9 cellular contexts compared by ENCODE assay signal in the genomic region with DNA sequence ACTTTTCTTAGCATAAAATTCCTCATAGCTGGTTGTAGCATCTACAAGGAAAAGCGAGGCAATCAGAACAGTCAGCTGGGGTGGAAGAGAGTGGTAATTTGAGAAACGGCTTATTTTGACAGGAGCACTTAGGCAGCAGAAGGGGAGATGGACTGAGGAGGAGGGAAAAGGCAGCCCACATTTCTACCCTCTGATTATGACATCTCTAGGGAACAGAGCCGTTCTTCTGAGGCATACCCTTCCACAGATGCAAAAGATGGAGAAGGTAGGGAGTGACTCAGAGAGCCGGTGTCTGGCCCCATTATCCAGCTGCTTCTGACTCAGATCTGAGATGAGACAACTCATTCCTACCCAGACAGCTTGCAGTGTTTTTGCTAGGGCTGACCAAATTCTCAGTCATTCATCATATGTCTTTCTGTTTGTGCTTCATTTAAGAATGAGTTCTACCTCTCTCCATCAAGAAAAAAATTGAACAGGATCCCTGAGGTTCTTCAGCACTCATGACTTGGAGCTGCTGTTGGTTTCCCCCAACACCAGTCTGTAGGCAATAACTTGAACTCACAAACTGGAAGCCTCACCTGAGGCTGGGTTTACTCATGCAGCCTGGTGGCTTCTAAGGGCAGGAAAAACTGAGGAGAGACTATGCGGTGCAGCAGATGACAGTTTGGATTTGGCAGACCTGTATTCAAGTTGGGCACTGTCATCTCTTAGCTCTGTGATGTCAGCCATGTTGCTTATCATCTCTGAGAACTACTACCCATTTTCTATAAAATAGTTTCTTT. TPM values are rescaled to one million over a fixed set of nuclear protein-coding genes. Genes with fewer than 3 reads are reported as not detected.
A peak's percentile ranks its signal among the peaks of the same experiment; 100 is the strongest.
DNase-seq lines count a peak whose midpoint lies in the region; ATAC-seq, FAIRE-seq and TF ChIP-seq lines count a peak whose summit lies in the region.
"Had no signal": no experiment of that assay in that cellular context is flagged by ENCODE, and none has a peak within 500 bp of the region (broad histone marks: within the 10 kb centered on the region; RNA-seq: fewer than 3 reads in every experiment).

No MANE protein-coding gene starts in this region.

- no peaks in the 10 kb centered on the region for H3K36me3 Mint-ChIP-seq in activated naive CD4-positive, alpha-beta T cell treated with anti-CD3 and anti-CD28 coated beads for 36 hours (ENCODE audit: low read depth)
- H3K36me3 Mint-ChIP-seq: naive B cell had no signal

- BruUV-seq in endothelial cell of umbilical vein (replicated peaks; lab: Mats Ljungman, UMichigan), result no TSS peak

- no peak overlapping the region for H3K4me3 ChIP-seq in endothelial cell of umbilical vein (replicated peaks in 1 of 3; ENCODE audit: insufficient read depth in 1 of 3, low read depth in 1 of 3, low read length in 3 of 3)

- H3K9ac ChIP-seq in endothelial cell of umbilical vein (replicated peaks; ENCODE audit: extremely low read depth, insufficient read depth, low read length), result no peak overlapping the region

- no peaks in the 10 kb centered on the region for H3K9me3 Mint-ChIP-seq in activated naive CD4-positive, alpha-beta T cell treated with anti-CD3 and anti-CD28 coated beads for 36 hours

- no peaks in the 10 kb centered on the region for H3K9me3 ChIP-seq in endothelial cell of umbilical vein (replicated peaks; ENCODE audit: control insufficient read depth, insufficient read depth, low read length)

- DNase-seq in activated naive CD4-positive, alpha-beta T cell treated with anti-CD3 and anti-CD28 coated beads for 36 hours, result peak; percentile 51
- no peak for DNase-seq in activated naive CD4-positive, alpha-beta T cell treated with anti-CD3 and anti-CD28 coated beads, Interleukin-2, amount 50 U/mL, for 16 hours
- DNase-seq in HT1080 (ENCODE audit: low read depth), result peak; percentile 95
- DNase-seq in endothelial cell of umbilical vein (ENCODE audit: low read depth, low spot score), result no peak
- peak; percentile 90 for DNase-seq in stromal cell of bone marrow (ENCODE audit: low read depth)
- no peak for DNase-seq in DMS153 (lab: John Stamatoyannopoulos, UW)
- DNase-seq in NCI-H1105 (lab: John Stamatoyannopoulos, UW), result no peak
- DNase-seq: naive B cell had no signal

- H3K4me3 Mint-ChIP-seq in activated naive CD4-positive, alpha-beta T cell treated with anti-CD3 and anti-CD28 coated beads for 36 hours, result no peak overlapping the region
- H3K4me3 Mint-ChIP-seq: naive B cell had no signal

- no peaks in the 10 kb centered on the region for H4K20me1 ChIP-seq in endothelial cell of umbilical vein (replicated peaks; ENCODE audit: control insufficient read depth, extremely low read depth, insufficient read depth, low read length)

- peaks cover 2% of the 10 kb centered on the region for H3K4me1 Mint-ChIP-seq in activated naive CD4-positive, alpha-beta T cell treated with anti-CD3 and anti-CD28 coated beads for 36 hours (ENCODE audit: low read depth)
- H3K4me1 Mint-ChIP-seq: naive B cell had no signal

- POLR2A ChIA-PET in endothelial cell of umbilical vein (lab: Charles Lee), result no interaction called here

- H3K36me3 ChIP-seq in endothelial cell of umbilical vein (ENCODE audit: control insufficient read depth in 2 of 2, extremely low read depth in 1 of 2, insufficient read depth in 2 of 2, low read length in 2 of 2), result no peaks in the 10 kb centered on the region

- TF ChIP-seq POLR2A in endothelial cell of umbilical vein (IDR thresholded peaks at IDR 0.05; ENCODE audit: low read depth, low read length), result no peak

- peaks cover 5 to 8% of the 10 kb centered on the region in 2 experiments for H3K27me3 ChIP-seq in endothelial cell of umbilical vein (ENCODE audit: control insufficient read depth in 2 of 2, insufficient read depth in 2 of 2, low read length in 2 of 2)

- no peak for TF ChIP-seq CTCF in endothelial cell of umbilical vein (IDR thresholded peaks at IDR 0.05; ENCODE audit: extremely low read depth in 1 of 2, insufficient read depth in 1 of 2, low read depth in 1 of 2, low read length in 2 of 2)

- no peaks in the 10 kb centered on the region for H3K9me1 ChIP-seq in endothelial cell of umbilical vein (replicated peaks; ENCODE audit: control insufficient read depth, extremely low read depth, insufficient read depth, low read length)

- no peak for ATAC-seq in GM21737 (IDR thresholded peaks at IDR 0.05; ENCODE audit: unreplicated experiment)

- intact Hi-C loops in activated naive CD4-positive, alpha-beta T cell treated with anti-CD3 and anti-CD28 coated beads for 36 hours (cut with micrococcal nuclease), result loop anchor here (1.0 kb wide), 1 partner anchor 16 kb away; a partner anchor contains a TSS
- intact Hi-C loops in endothelial cell of umbilical vein (cut with micrococcal nuclease), result no loop called here

- dilution Hi-C loops in endothelial cell of umbilical vein (cut with MboI; ENCODE audit: extremely low pct_ligation_motif_present, low sequenced_read_pairs), result no loop called here

- peaks cover 10% of the 10 kb centered on the region for H3K27me3 Mint-ChIP-seq in activated naive CD4-positive, alpha-beta T cell treated with anti-CD3 and anti-CD28 coated beads for 36 hours (ENCODE audit: low read depth)

- FAIRE-seq in endothelial cell of umbilical vein (lab: Jason Lieb, UNC), result no peak

- peak overlapping the region; percentile 52 for H3K27ac Mint-ChIP-seq in activated naive CD4-positive, alpha-beta T cell treated with anti-CD3 and anti-CD28 coated beads for 36 hours
- H3K27ac Mint-ChIP-seq: naive B cell had no signal

- no peak overlapping the region for H2AFZ ChIP-seq in endothelial cell of umbilical vein (ENCODE audit: low read depth, low read length)

- H3K4me2 ChIP-seq in endothelial cell of umbilical vein (ENCODE audit: insufficient read depth, low read length), result no peak overlapping the region

- CTCF ChIA-PET in activated naive CD4-positive, alpha-beta T cell treated with anti-CD3 and anti-CD28 coated beads for 36 hours (lab: Charles Lee), result no interaction called here
- CTCF ChIA-PET in endothelial cell of umbilical vein (lab: Charles Lee), result interaction anchor here (1.6 to 2.7 kb wide), 2 partner anchors 11 to 53 kb away, joined by 6 to 8 read pairs; no protein-coding TSS in a partner anchor

- no peak overlapping the region for H3K27ac ChIP-seq in endothelial cell of umbilical vein (ENCODE audit: insufficient read depth, low read depth, low read length)

- H3K79me2 ChIP-seq in endothelial cell of umbilical vein (ENCODE audit: control insufficient read depth, insufficient read depth, low read length), result no peaks in the 10 kb centered on the region

- no peaks in the 10 kb centered on the region for H3K4me1 ChIP-seq in endothelial cell of umbilical vein (ENCODE audit: control insufficient read depth, extremely low read depth, insufficient read depth, low read length)

TF ChIP-seq in endothelial cell of umbilical vein, 7 proteins besides CTCF, POLR2A, EP300 and RAD21:
- TF ChIP-seq, protein P1, sequence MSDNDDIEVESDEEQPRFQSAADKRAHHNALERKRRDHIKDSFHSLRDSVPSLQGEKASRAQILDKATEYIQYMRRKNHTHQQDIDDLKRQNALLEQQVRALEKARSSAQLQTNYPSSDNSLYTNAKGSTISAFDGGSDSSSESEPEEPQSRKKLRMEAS (IDR thresholded peaks at IDR 0.05; ENCODE audit: insufficient read depth, insufficient read length), result no peak
- peak; percentile 29 for TF ChIP-seq FOS (IDR thresholded peaks at IDR 0.05; ENCODE audit: borderline replicate concordance, insufficient read depth, low read length)

RNA-seq across cellular contexts. Expression of a gene that starts 15.9 kb away (rescaled TPM):
- 10 to 100 TPM; 45.0 to 46.7 TPM for total RNA-seq in activated naive CD4-positive, alpha-beta T cell treated with anti-CD3 and anti-CD28 coated beads for 36 hours
- 40.6 and 42.2 TPM in 2 replicates for total RNA-seq in HT1080 (2014; rRNA removed; shearing (Covaris generic))
- polyA plus RNA-seq in HT1080 (2015; cell fraction: cytosol; rRNA removed), result 25.7 and 27.3 TPM in 2 replicates
- polyA plus RNA-seq in HT1080 (2015; cell fraction: nucleus; rRNA removed), result 10.4 and 11.7 TPM in 2 replicates
- 29.8 and 36.8 TPM in 2 replicates for total RNA-seq in endothelial cell of umbilical vein
- 16.3 and 20.0 TPM in 2 replicates for polyA plus RNA-seq in endothelial cell of umbilical vein
- 21.1 and 24.4 TPM in 2 replicates for polyA plus RNA-seq in endothelial cell of umbilical vein (2011; cell fraction: cytosol; rRNA removed)
- 11.0 and 11.6 TPM in 2 replicates for polyA plus RNA-seq in endothelial cell of umbilical vein (2011; cell fraction: nucleus; rRNA removed)
- polyA plus RNA-seq in endothelial cell of umbilical vein (2012), result 31.5 and 51.2 TPM in 2 replicates
- 6.3 and 8.8 TPM in 2 replicates for polyA minus RNA-seq in endothelial cell of umbilical vein
- polyA minus RNA-seq in endothelial cell of umbilical vein (2011; cell fraction: cytosol; rRNA and poly(A)+ RNA removed), result 12.9 TPM
- 2.1 and 3.2 TPM in 2 replicates for polyA minus RNA-seq in endothelial cell of umbilical vein (2011; cell fraction: nucleus; rRNA and poly(A)+ RNA removed)

Comparison
In these comparisons a context has a peak if more than half of its experiments do, and no peak if none do; other contexts are left out.
1. DNase-seq: peak in activated naive CD4-positive, alpha-beta T cell treated with anti-CD3 and anti-CD28 coated beads for 36 hours (single experiment), HT1080 (single experiment) and stromal cell of bone marrow (single experiment); none in activated naive CD4-positive, alpha-beta T cell treated with anti-CD3 and anti-CD28 coated beads, Interleukin-2, amount 50 U/mL, for 16 hours (single experiment), endothelial cell of umbilical vein (single experiment), DMS153 (single experiment) and NCI-H1105 (single experiment).